8 cellular contexts compared by ENCODE assay signal in the genomic region with DNA sequence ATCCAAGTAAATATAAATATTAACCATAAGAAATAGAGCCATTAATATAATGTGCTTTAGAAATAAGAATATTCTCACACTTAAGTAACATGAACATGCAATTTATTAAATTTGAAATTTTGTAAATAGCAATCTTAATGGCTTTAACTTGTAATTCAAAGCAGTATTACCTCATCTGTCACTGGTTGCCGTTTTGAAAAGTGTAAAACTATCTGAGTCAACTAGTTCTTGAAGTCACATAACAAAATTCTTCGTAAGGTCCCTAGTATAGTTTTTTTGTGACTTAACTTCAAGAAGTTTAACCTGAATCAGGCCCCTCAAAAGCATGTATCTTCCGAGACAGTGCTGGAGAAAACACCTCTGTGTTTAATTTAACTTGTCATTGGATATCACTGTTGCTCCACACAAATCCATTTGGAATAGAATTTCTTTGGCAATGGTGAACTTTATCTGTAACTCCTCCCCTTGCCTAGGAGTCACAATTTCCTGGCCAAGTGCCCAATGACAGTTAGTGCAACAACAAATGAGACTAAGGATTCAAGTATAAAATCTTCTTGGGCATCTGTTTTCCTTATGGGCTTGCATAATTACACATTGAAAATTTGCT. TPM values are rescaled to one million over a fixed set of nuclear protein-coding genes. Genes with fewer than 3 reads are reported as not detected.
DNase-seq lines count a peak whose midpoint lies in the region; ATAC-seq and TF ChIP-seq lines count a peak whose summit lies in the region.

No MANE protein-coding gene starts in this region.

- H3K79me2 ChIP-seq in ACC112 (ENCODE audit: control insufficient read depth, insufficient read depth, low read length, unreplicated experiment) = peaks cover 17% of the 10 kb centered on the region

- H3K4me3 ChIP-seq in ACC112 (ENCODE audit: low read depth, low read length) = no peak overlapping the region
- H3K4me3 ChIP-seq in choroid plexus epithelial cell (ENCODE audit: low read depth, low read length) = no peak overlapping the region

- peak overlapping the region; percentile 50 for H3K27ac ChIP-seq in ACC112 (ENCODE audit: low read depth, low read length)

- H3K27me3 ChIP-seq in ACC112 (ENCODE audit: insufficient read depth, low read length) = no peaks in the 10 kb centered on the region

- peaks cover 3% of the 10 kb centered on the region; the same call in 1 of the 2 replicates for H3K36me3 ChIP-seq in ACC112 (ENCODE audit: insufficient read depth, low read length)

- peaks cover 21% of the 10 kb centered on the region for H3K4me1 ChIP-seq in ACC112 (ENCODE audit: control insufficient read depth, insufficient read depth, low read length, unreplicated experiment)

- TF ChIP-seq EP300 in Ishikawa (IDR thresholded peaks at IDR 0.05; ENCODE audit: borderline replicate concordance) = peak; percentile 76; the same call in 1 of the 2 replicates

- DNase-seq in choroid plexus epithelial cell (ENCODE audit: low read depth) (peak; percentile 95), lung microvascular endothelial cell (ENCODE audit: low read depth in 2 of 2) (peak; percentile 82 to 96), SKM-1 treated with dmso at 0.1 percent for 144 hours (lab: John Stamatoyannopoulos, UW; ENCODE audit: unreplicated experiment) (no peak)
- no peak for DNase-seq in activated effector memory CD4-positive, alpha-beta T cell treated with Interleukin-2 at 50 U/mL for 16 hours

- no peak overlapping the region for H2AFZ ChIP-seq in ACC112 (ENCODE audit: low read length, unreplicated experiment)

- no peak for TF ChIP-seq CTCF in choroid plexus epithelial cell (conservative IDR thresholded peaks at IDR 0.05; ENCODE audit: low read depth, low read length)

- no peak for TF ChIP-seq RAD21 in Ishikawa (IDR thresholded peaks at IDR 0.05; ENCODE audit: low read depth)

- ATAC-seq in GM21367 (IDR thresholded peaks at IDR 0.05; ENCODE audit: unreplicated experiment) (no peak), HG02623 (IDR thresholded peaks at IDR 0.05; ENCODE audit: unreplicated experiment) (no peak)

TF ChIP-seq in Ishikawa, 13 proteins besides CTCF, POLR2A, EP300 and RAD21:
- TF ChIP-seq YY1 (IDR thresholded peaks at IDR 0.05; ENCODE audit: low read depth) (no peak), TEAD4 (IDR thresholded peaks at IDR 0.05) (peak; percentile 39; the same call in 1 of the 2 replicates), ZBTB7A (IDR thresholded peaks at IDR 0.05; ENCODE audit: low read depth) (no peak), NFIC (IDR thresholded peaks at IDR 0.05) (peak; percentile 96), TCF12 (IDR thresholded peaks at IDR 0.05; ENCODE audit: low read depth) (peak; percentile 61), TAF1 (IDR thresholded peaks at IDR 0.05; ENCODE audit: low read depth) (no peak), EGR1 (IDR thresholded peaks at IDR 0.05) (no peak), CEBPB (IDR thresholded peaks at IDR 0.05) (peak; percentile 63), CREB1 (IDR thresholded peaks at IDR 0.05; ENCODE audit: low read depth) (peak; percentile 22; the same call in 1 of the 2 replicates), FOXM1 (IDR thresholded peaks at IDR 0.05; ENCODE audit: borderline replicate concordance, low read depth) (0 out of 2 replicates have a peak, but pooled peaks have one; percentile 50)
- TF ChIP-seq, protein P1, sequence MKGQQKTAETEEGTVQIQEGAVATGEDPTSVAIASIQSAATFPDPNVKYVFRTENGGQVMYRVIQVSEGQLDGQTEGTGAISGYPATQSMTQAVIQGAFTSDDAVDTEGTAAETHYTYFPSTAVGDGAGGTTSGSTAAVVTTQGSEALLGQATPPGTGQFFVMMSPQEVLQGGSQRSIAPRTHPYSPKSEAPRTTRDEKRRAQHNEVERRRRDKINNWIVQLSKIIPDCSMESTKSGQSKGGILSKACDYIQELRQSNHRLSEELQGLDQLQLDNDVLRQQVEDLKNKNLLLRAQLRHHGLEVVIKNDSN (IDR thresholded peaks at IDR 0.05) = no peak
- TF ChIP-seq, protein P2, sequence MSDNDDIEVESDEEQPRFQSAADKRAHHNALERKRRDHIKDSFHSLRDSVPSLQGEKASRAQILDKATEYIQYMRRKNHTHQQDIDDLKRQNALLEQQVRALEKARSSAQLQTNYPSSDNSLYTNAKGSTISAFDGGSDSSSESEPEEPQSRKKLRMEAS (IDR thresholded peaks at IDR 0.05) = peak; percentile 21; the same call in 1 of the 2 replicates
- TF ChIP-seq, protein P3, sequence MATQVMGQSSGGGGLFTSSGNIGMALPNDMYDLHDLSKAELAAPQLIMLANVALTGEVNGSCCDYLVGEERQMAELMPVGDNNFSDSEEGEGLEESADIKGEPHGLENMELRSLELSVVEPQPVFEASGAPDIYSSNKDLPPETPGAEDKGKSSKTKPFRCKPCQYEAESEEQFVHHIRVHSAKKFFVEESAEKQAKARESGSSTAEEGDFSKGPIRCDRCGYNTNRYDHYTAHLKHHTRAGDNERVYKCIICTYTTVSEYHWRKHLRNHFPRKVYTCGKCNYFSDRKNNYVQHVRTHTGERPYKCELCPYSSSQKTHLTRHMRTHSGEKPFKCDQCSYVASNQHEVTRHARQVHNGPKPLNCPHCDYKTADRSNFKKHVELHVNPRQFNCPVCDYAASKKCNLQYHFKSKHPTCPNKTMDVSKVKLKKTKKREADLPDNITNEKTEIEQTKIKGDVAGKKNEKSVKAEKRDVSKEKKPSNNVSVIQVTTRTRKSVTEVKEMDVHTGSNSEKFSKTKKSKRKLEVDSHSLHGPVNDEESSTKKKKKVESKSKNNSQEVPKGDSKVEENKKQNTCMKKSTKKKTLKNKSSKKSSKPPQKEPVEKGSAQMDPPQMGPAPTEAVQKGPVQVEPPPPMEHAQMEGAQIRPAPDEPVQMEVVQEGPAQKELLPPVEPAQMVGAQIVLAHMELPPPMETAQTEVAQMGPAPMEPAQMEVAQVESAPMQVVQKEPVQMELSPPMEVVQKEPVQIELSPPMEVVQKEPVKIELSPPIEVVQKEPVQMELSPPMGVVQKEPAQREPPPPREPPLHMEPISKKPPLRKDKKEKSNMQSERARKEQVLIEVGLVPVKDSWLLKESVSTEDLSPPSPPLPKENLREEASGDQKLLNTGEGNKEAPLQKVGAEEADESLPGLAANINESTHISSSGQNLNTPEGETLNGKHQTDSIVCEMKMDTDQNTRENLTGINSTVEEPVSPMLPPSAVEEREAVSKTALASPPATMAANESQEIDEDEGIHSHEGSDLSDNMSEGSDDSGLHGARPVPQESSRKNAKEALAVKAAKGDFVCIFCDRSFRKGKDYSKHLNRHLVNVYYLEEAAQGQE (IDR thresholded peaks at IDR 0.05; ENCODE audit: low read depth) = no peak

RNA-seq across cellular contexts. Expression of a gene that starts 47.1 kb away (rescaled TPM):
- total RNA-seq in lung microvascular endothelial cell = 40.3 and 54.4 TPM in 2 replicates

Comparison
In these comparisons a context has a peak if more than half of its experiments do, and no peak if none do; other contexts are left out.
1. DNase-seq: peak in choroid plexus epithelial cell (single experiment) and lung microvascular endothelial cell (2 of 2); none in activated effector memory CD4-positive, alpha-beta T cell treated with Interleukin-2 at 50 U/mL for 16 hours (single experiment) and SKM-1 treated with dmso at 0.1 percent for 144 hours (single experiment).